Comparison of ENCODE assay signal across 26 cellular contexts in genomic region chr12:128057586-128057985, GRCh38.
DNase-seq lines count a peak whose midpoint lies in the region; ATAC-seq, FAIRE-seq and TF ChIP-seq lines count a peak whose summit lies in the region.
"Had no signal": no experiment of that assay in that cellular context is flagged by ENCODE, and none has a peak within 500 bp of the region (broad histone marks: within the 10 kb centered on the region; RNA-seq: fewer than 3 reads in every experiment).

No MANE protein-coding gene starts in this region.

- no peak for TF ChIP-seq POLR2A in K562 (conservative IDR thresholded peaks at IDR 0.05)

- H3K27me3 Mint-ChIP-seq in neural crest cell (ENCODE audit: low read depth) (peaks cover 2% of the 10 kb centered on the region), HFFc6 (ENCODE audit: insufficient read depth) (peaks cover 3% of the 10 kb centered on the region; the same call in 1 of the 2 replicates)
- no peaks in the 10 kb centered on the region for H3K27me3 Mint-ChIP-seq in activated CD4-positive, alpha-beta memory T cell treated with anti-CD3 and anti-CD28 coated beads, Interleukin-2, amount 10 ng/mL, durations not matched to agents 7 days and 5 days
- H3K27me3 Mint-ChIP-seq in naive thymus-derived CD4-positive, alpha-beta T cell: no peaks in the 10 kb centered on the region
- H3K27me3 Mint-ChIP-seq: CD4-positive, alpha-beta memory T cell; CD4-positive, CD25-positive, alpha-beta regulatory T cell had no signal

- H4K20me1 ChIP-seq in K562 (replicated peaks; ENCODE audit: control insufficient read depth, insufficient read depth, low read length): no peaks in the 10 kb centered on the region
- H4K20me1 ChIP-seq: BLaER1 had no signal

- no peak for TF ChIP-seq CTCF in K562 (IDR thresholded peaks at IDR 0.05 in 2 of 3, conservative IDR thresholded peaks at IDR 0.05 in 1 of 3; ENCODE audit: insufficient read depth in 2 of 3, low read depth in 1 of 3, low read length in 3 of 3)
- TF ChIP-seq CTCF in neural crest cell (conservative IDR thresholded peaks at IDR 0.05): no peak
- no peak for TF ChIP-seq CTCF in HFFc6 (IDR thresholded peaks at IDR 0.05)

- in situ Hi-C loops in K562 (cut with MboI): no loop called here

- no peak overlapping the region for H2AFZ ChIP-seq in K562 (ENCODE audit: low read depth, low read length)

- DNase-seq in K562 (ENCODE audit: extremely low read depth in 1 of 4, low spot score in 3 of 4) (no peak), neural crest cell (ENCODE audit: low read depth, low spot score) (no peak), HFFc6 (no peak)
- DNase-seq in activated CD4-positive, alpha-beta memory T cell treated with anti-CD3 and anti-CD28 coated beads, Interleukin-2, amount 10 ng/mL, durations not matched to agents 7 days and 5 days: no peak
- no peak for DNase-seq in naive thymus-derived CD4-positive, alpha-beta T cell
- DNase-seq: 8988T; ACHN; BE2C; C1 segment of cervical spinal cord; CD4-positive, alpha-beta memory T cell; CD4-positive, CD25-positive, alpha-beta regulatory T cell; CD8-positive, alpha-beta memory T cell; COR-L47; DMS 273 treated with DMSO at 0.1 percent for 48 hours; DMS153; DMS53; DMS79; DND-41; EL; GDM1 had no signal

- no peaks in the 10 kb centered on the region for H3K36me3 Mint-ChIP-seq in neural crest cell (ENCODE audit: low read depth)
- no peaks in the 10 kb centered on the region for H3K36me3 Mint-ChIP-seq in HFFc6 (ENCODE audit: low read depth)
- H3K36me3 Mint-ChIP-seq in activated CD4-positive, alpha-beta memory T cell treated with anti-CD3 and anti-CD28 coated beads, Interleukin-2, amount 10 ng/mL, durations not matched to agents 7 days and 5 days (ENCODE audit: low read depth): no peaks in the 10 kb centered on the region
- peaks cover 0 to 5% (median 0%) of the 10 kb centered on the region in 5 donors for H3K36me3 Mint-ChIP-seq in naive thymus-derived CD4-positive, alpha-beta T cell
- H3K36me3 Mint-ChIP-seq: CD14-positive monocyte; CD4-positive, alpha-beta memory T cell; CD4-positive, CD25-positive, alpha-beta regulatory T cell; CD8-positive, alpha-beta memory T cell had no signal

- H3K4me2 ChIP-seq in K562 (ENCODE audit: insufficient read depth, low read length): no peak overlapping the region
- H3K4me2 ChIP-seq: BLaER1 had no signal

- TF ChIP-seq RAD21 in K562 (CRISPR knock-in tag; conservative IDR thresholded peaks at IDR 0.05 in 1 of 2, IDR thresholded peaks at IDR 0.05 in 1 of 2): no peak

- WGBS in K562 (ENCODE audit: insufficient coverage, low coverage, missing lambda C conversion rate): 0% methylated on average over 9 of the region's 9 CpGs

- H3K27me3 ChIP-seq in K562 (ENCODE audit: control insufficient read depth in 2 of 2, insufficient read depth in 2 of 2, low read length in 2 of 2): no peaks in the 10 kb centered on the region
- H3K27me3 ChIP-seq in naive thymus-derived CD4-positive, alpha-beta T cell (ENCODE audit: control insufficient read depth in 2 of 2, insufficient read depth in 2 of 2, low read length in 2 of 2): no peaks in the 10 kb centered on the region
- H3K27me3 ChIP-seq: BE2C, BLaER1 had no signal

- intact Hi-C loops in K562 (cut with micrococcal nuclease): no loop called here
- intact Hi-C loops in naive thymus-derived CD4-positive, alpha-beta T cell (cut with micrococcal nuclease): no loop called here

- CTCF ChIA-PET in K562 (lab: Yijun Ruan, JAX; ENCODE audit: low intra/inter-chr PET ratio): no interaction called here
- CTCF ChIA-PET in activated CD4-positive, alpha-beta memory T cell treated with anti-CD3 and anti-CD28 coated beads, Interleukin-2, amount 10 ng/mL, durations not matched to agents 7 days and 5 days (lab: Charles Lee): no interaction called here
- CTCF ChIA-PET in naive thymus-derived CD4-positive, alpha-beta T cell (lab: Charles Lee): no interaction called here

- no peak for ATAC-seq in K562
- ATAC-seq in naive thymus-derived CD4-positive, alpha-beta T cell: no peak
- ATAC-seq: GM12878 had no signal

- no peak for TF ChIP-seq EP300 in K562 (IDR thresholded peaks at IDR 0.05; ENCODE audit: low read length)

- H3K79me2 ChIP-seq in K562 (ENCODE audit: control insufficient read depth, insufficient read depth, low read length): no peaks in the 10 kb centered on the region

- no peak overlapping the region for H3K27ac ChIP-seq in K562 (ENCODE audit: extremely low read depth, low read depth, low read length)
- H3K27ac ChIP-seq in naive thymus-derived CD4-positive, alpha-beta T cell (ENCODE audit: low read depth, low read length): no peak overlapping the region
- H3K27ac ChIP-seq: BLaER1 had no signal

- no peaks in the 10 kb centered on the region for H3K9me1 ChIP-seq in K562 (ENCODE audit: control insufficient read depth, insufficient read depth, low read length)

- H3K4me1 ChIP-seq in K562 (replicated peaks in 1 of 2; ENCODE audit: control insufficient read depth in 2 of 2, insufficient read depth in 2 of 2, low read length in 2 of 2): no peaks in the 10 kb centered on the region
- no peaks in the 10 kb centered on the region for H3K4me1 ChIP-seq in naive thymus-derived CD4-positive, alpha-beta T cell (ENCODE audit: control insufficient read depth in 2 of 2, insufficient read depth in 2 of 2, low read length in 2 of 2)
- H3K4me1 ChIP-seq: BE2C, BLaER1 had no signal

- POLR2A ChIA-PET in K562 (lab: Yijun Ruan, JAX): interaction anchor here (0.6 to 0.7 kb wide), 2 partner anchors 137 to 1926 kb away, joined by 3 read pairs; no protein-coding TSS in a partner anchor
- POLR2A ChIA-PET in activated CD4-positive, alpha-beta memory T cell treated with anti-CD3 and anti-CD28 coated beads, Interleukin-2, amount 10 ng/mL, durations not matched to agents 7 days and 5 days (lab: Charles Lee): no interaction called here
- POLR2A ChIA-PET in naive thymus-derived CD4-positive, alpha-beta T cell (lab: Charles Lee): no interaction called here

- H3K36me3 ChIP-seq in K562 (ENCODE audit: control insufficient read depth, insufficient read depth, low read length): no peaks in the 10 kb centered on the region
- H3K36me3 ChIP-seq in naive thymus-derived CD4-positive, alpha-beta T cell (ENCODE audit: control insufficient read depth in 2 of 3, insufficient read depth in 3 of 3, low read length in 3 of 3): no peaks in the 10 kb centered on the region
- H3K36me3 ChIP-seq: BE2C, BLaER1 had no signal

- no peaks in the 10 kb centered on the region for H3K9me3 Mint-ChIP-seq in neural crest cell
- peaks cover 16% of the 10 kb centered on the region for H3K9me3 Mint-ChIP-seq in HFFc6
- peaks cover 10% of the 10 kb centered on the region for H3K9me3 Mint-ChIP-seq in activated CD4-positive, alpha-beta memory T cell treated with anti-CD3 and anti-CD28 coated beads, Interleukin-2, amount 10 ng/mL, durations not matched to agents 7 days and 5 days
- H3K9me3 Mint-ChIP-seq in naive thymus-derived CD4-positive, alpha-beta T cell: peaks cover 0 to 12% (median 4%) of the 10 kb centered on the region in 11 donors

- H3K27ac Mint-ChIP-seq in neural crest cell (ENCODE audit: unreplicated experiment): peak overlapping the region; percentile 27
- H3K27ac Mint-ChIP-seq in HFFc6: no peak overlapping the region
- no peak overlapping the region for H3K27ac Mint-ChIP-seq in activated CD4-positive, alpha-beta memory T cell treated with anti-CD3 and anti-CD28 coated beads, Interleukin-2, amount 10 ng/mL, durations not matched to agents 7 days and 5 days
- no peak overlapping the region for H3K27ac Mint-ChIP-seq in naive thymus-derived CD4-positive, alpha-beta T cell
- H3K27ac Mint-ChIP-seq: CD14-positive monocyte; CD4-positive, alpha-beta memory T cell; CD4-positive, CD25-positive, alpha-beta regulatory T cell; CD8-positive, alpha-beta memory T cell had no signal

- H3K9ac ChIP-seq in K562 (ENCODE audit: insufficient read depth in 1 of 2, low read depth in 2 of 2, low read length in 2 of 2): no peak overlapping the region
- H3K9ac ChIP-seq: BLaER1 had no signal

- H3K4me1 Mint-ChIP-seq in neural crest cell: peaks cover 17% of the 10 kb centered on the region
- no peaks in the 10 kb centered on the region for H3K4me1 Mint-ChIP-seq in HFFc6 (ENCODE audit: low read depth)
- no peaks in the 10 kb centered on the region for H3K4me1 Mint-ChIP-seq in activated CD4-positive, alpha-beta memory T cell treated with anti-CD3 and anti-CD28 coated beads, Interleukin-2, amount 10 ng/mL, durations not matched to agents 7 days and 5 days
- no peaks in the 10 kb centered on the region for H3K4me1 Mint-ChIP-seq in naive thymus-derived CD4-positive, alpha-beta T cell
- H3K4me1 Mint-ChIP-seq: CD14-positive monocyte; CD4-positive, alpha-beta memory T cell; CD4-positive, CD25-positive, alpha-beta regulatory T cell; CD8-positive, alpha-beta memory T cell had no signal

- no peak overlapping the region for H3K4me3 ChIP-seq in K562
- H3K4me3 ChIP-seq in naive thymus-derived CD4-positive, alpha-beta T cell (ENCODE audit: low read length): no peak overlapping the region
- H3K4me3 ChIP-seq: BLaER1, GM12878 had no signal

- no peak overlapping the region for H3K4me3 Mint-ChIP-seq in neural crest cell
- no peak overlapping the region for H3K4me3 Mint-ChIP-seq in HFFc6
- no peak overlapping the region for H3K4me3 Mint-ChIP-seq in activated CD4-positive, alpha-beta memory T cell treated with anti-CD3 and anti-CD28 coated beads, Interleukin-2, amount 10 ng/mL, durations not matched to agents 7 days and 5 days
- no peak overlapping the region for H3K4me3 Mint-ChIP-seq in naive thymus-derived CD4-positive, alpha-beta T cell
- H3K4me3 Mint-ChIP-seq: CD14-positive monocyte; CD4-positive, alpha-beta memory T cell; CD4-positive, CD25-positive, alpha-beta regulatory T cell; CD8-positive, alpha-beta memory T cell had no signal

- FAIRE-seq in K562 (lab: Jason Lieb, UNC): no peak
- FAIRE-seq: A204.1, GM12878, GM12892, GM18507 had no signal

- BruUV-seq in K562 (replicated peaks; lab: Mats Ljungman, UMichigan): no TSS peak

- H3K9me3 ChIP-seq in K562 (replicated peaks; ENCODE audit: control insufficient read depth, insufficient read depth, low read depth, low read length): no peaks in the 10 kb centered on the region
- H3K9me3 ChIP-seq in naive thymus-derived CD4-positive, alpha-beta T cell (ENCODE audit: control insufficient read depth in 2 of 3, low read length in 3 of 3): no peaks in the 10 kb centered on the region
- H3K9me3 ChIP-seq: BE2C, BLaER1 had no signal

TF ChIP-seq in K562, 482 proteins besides CTCF, POLR2A, EP300 and RAD21 (continues in another document):
- TF ChIP-seq TFE3 (CRISPR knock-in tag; IDR thresholded peaks at IDR 0.05): peak; percentile 32; the same call in 1 of the 2 replicates
